In genomic region chr1:76625887-76626286, GRCh38 we compare ENCODE assay signal across 16 cellular contexts.
"Had no signal": no experiment of that assay in that cellular context is flagged by ENCODE, and none has a peak within 500 bp of the region (broad histone marks: within the 10 kb centered on the region; RNA-seq: fewer than 3 reads in every experiment).

No MANE protein-coding gene starts in this region.

- H3K27ac ChIP-seq: esophagus muscularis mucosa, lower lobe of right lung, skin epidermis, thoracic aorta had no signal

- H3K9me3 ChIP-seq: esophagus muscularis mucosa, lower lobe of right lung, thoracic aorta had no signal

- H3K4me3 ChIP-seq: dorsolateral prefrontal cortex, esophagus muscularis mucosa, lower lobe of right lung, skin epidermis, thoracic aorta had no signal

- H3K4me1 ChIP-seq: esophagus muscularis mucosa, lower lobe of right lung had no signal

- DNase-seq: activated CD4-positive, alpha-beta T cell treated with anti-CD3 and anti-CD28 coated beads, Interleukin-2, amount 50 U/mL, for 48 hours; activated gamma-delta T cell; activated T-cell treated with anti-CD3 and anti-CD28 coated beads, Interleukin-2, amount 50 U/mL, for 4 hours; amygdala; dorsolateral prefrontal cortex; immature natural killer cell; lower lobe of right lung; midbrain; naive B cell; posterior cingulate gyrus; stimulated activated CD4-positive, alpha-beta T cell treated with anti-CD3 and anti-CD28 coated beads, Interleukin-4, amount 100 ng/mL, for 4 hours; stimulated activated naive CD8-positive, alpha-beta T cell treated with anti-CD3 and anti-CD28 coated beads, Interleukin-15, amount 100 ng/mL, for 72 hours had no signal

- ATAC-seq: activated CD4-positive, CD25-positive, alpha-beta regulatory T cell treated with anti-CD3 and anti-CD28 coated beads, Interleukin-2, amount 50 U/mL, for 24 hours; activated T-cell treated with anti-CD3 and anti-CD28 coated beads, Interleukin-2, amount 50 U/mL, for 4 hours; lower lobe of right lung; stimulated activated naive CD8-positive, alpha-beta T cell treated with anti-CD3 and anti-CD28 coated beads, Interleukin-15, amount 100 ng/mL, for 72 hours had no signal

- H3K36me3 ChIP-seq: lower lobe of right lung, thoracic aorta had no signal

- H3K27me3 ChIP-seq: dorsolateral prefrontal cortex, esophagus muscularis mucosa had no signal
